ENCODE assay signal across 22 cellular contexts in genomic region chr1:109309347-109309746, GRCh38. TPM values are rescaled to one million over a fixed set of nuclear protein-coding genes. Genes with fewer than 3 reads are reported as not detected.
DNase-seq lines count a peak whose midpoint lies in the region; ATAC-seq, FAIRE-seq and TF ChIP-seq lines count a peak whose summit lies in the region.
"Had no signal": no experiment of that assay in that cellular context is flagged by ENCODE, and none has a peak within 500 bp of the region (broad histone marks: within the 10 kb centered on the region; RNA-seq: fewer than 3 reads in every experiment).

No MANE protein-coding gene starts in this region.

- ATAC-seq in T-helper 17 cell (no peak), GM18867 (IDR thresholded peaks at IDR 0.05; ENCODE audit: unreplicated experiment) (no peak)

- H3K36me3 Mint-ChIP-seq in T-helper 17 cell (ENCODE audit: low read depth) (no peaks in the 10 kb centered on the region), chondrocyte (ENCODE audit: low read depth) (peaks cover 22% of the 10 kb centered on the region), nephron (ENCODE audit: low read depth) (peaks cover 14% of the 10 kb centered on the region)

- H3K27ac Mint-ChIP-seq in T-helper 17 cell (peak overlapping the region; percentile 41), chondrocyte (ENCODE audit: unreplicated experiment) (peak overlapping the region; percentile 54), nephron (peak overlapping the region; percentile 36 to 78 (median 55))

- H3K27me3 Mint-ChIP-seq in T-helper 17 cell (peaks cover 62% of the 10 kb centered on the region), chondrocyte (ENCODE audit: low read depth) (no peaks in the 10 kb centered on the region), nephron (ENCODE audit: low read depth) (no peaks in the 10 kb centered on the region)

- peaks cover 2% of the 10 kb centered on the region for H3K4me1 Mint-ChIP-seq in T-helper 17 cell
- peaks cover 22% of the 10 kb centered on the region for H3K4me1 Mint-ChIP-seq in chondrocyte (ENCODE audit: low read depth)
- peaks cover 42% of the 10 kb centered on the region for H3K4me1 Mint-ChIP-seq in nephron

- TF ChIP-seq CTCF in chondrocyte (IDR thresholded peaks at IDR 0.05) (no peak), nephron (IDR thresholded peaks at IDR 0.05; ENCODE audit: unreplicated experiment in 3 of 3) (no peak)

- DNase-seq in T-helper 17 cell: no peak
- DNase-seq in chondrocyte (ENCODE audit: low spot score): no peak
- no peak for DNase-seq in SIG-M5 (lab: John Stamatoyannopoulos, UW)
- no peak for DNase-seq in NCI-H510A (lab: John Stamatoyannopoulos, UW)
- DNase-seq in activated CD8-positive, alpha-beta memory T cell treated with anti-CD3 and anti-CD28 coated beads, Interleukin-2, amount 50 U/mL, for 48 hours: no peak
- DNase-seq: DMS79; H9; Kasumi-1; MG63; NCI-H1105; NCI-H2081 treated with DMSO at 0.1 percent for 48 hours; NCI-H446 treated with DMSO at 0.1 percent for 48 hours; NCI-H748 treated with DMSO at 0.1 percent for 48 hours; NK-92 treated with Interleukin-12 subunit alpha and Interleukin-12 subunit beta, amount 100 ng/mL, for 24 hours; OCI-M1; SHP77; SK-N-SH had no signal

- FAIRE-seq in islet of Langerhans (lab: Jason Lieb, UNC): peak; percentile 43
- FAIRE-seq: D721Med had no signal

- no peaks in the 10 kb centered on the region for H3K9me3 ChIP-seq in T-helper 17 cell (ENCODE audit: control insufficient read depth, low read length, poor library complexity, severe bottlenecking)
- H3K9me3 ChIP-seq: MG63, SK-N-SH had no signal

- no peaks in the 10 kb centered on the region for H3K9me3 Mint-ChIP-seq in chondrocyte (ENCODE audit: low read depth)
- no peaks in the 10 kb centered on the region for H3K9me3 Mint-ChIP-seq in nephron
- H3K9me3 Mint-ChIP-seq: H9 had no signal

- H3K4me3 Mint-ChIP-seq in T-helper 17 cell (no peak overlapping the region), chondrocyte (ENCODE audit: unreplicated experiment) (no peak overlapping the region), nephron (no peak overlapping the region)
- H3K4me3 Mint-ChIP-seq: H9 had no signal

RNA-seq across cellular contexts. Expression of gene MYBPHL, which starts 2.5 kb away (rescaled TPM):
- total RNA-seq in T-helper 17 cell (not detected), chondrocyte (not detected in 3 replicates)
- total RNA-seq: HT-29 had no signal

RNA-seq across cellular contexts. Expression of gene PSRC1, which starts 26.4 kb away (rescaled TPM):
- total RNA-seq in T-helper 17 cell (1 to 10 TPM; 1.2 to 1.7 TPM), chondrocyte (4.3 to 6.6 TPM (median 6.5 TPM) in 3 replicates)
